17 cellular contexts compared by ENCODE assay signal in genomic region chr10:63502832-63503231, GRCh38. TPM values are rescaled to one million over a fixed set of nuclear protein-coding genes. Genes with fewer than 3 reads are reported as not detected.
DNase-seq lines count a peak whose midpoint lies in the region; FAIRE-seq and TF ChIP-seq lines count a peak whose summit lies in the region.
"Had no signal": no experiment of that assay in that cellular context is flagged by ENCODE, and none has a peak within 500 bp of the region (broad histone marks: within the 10 kb centered on the region; RNA-seq: fewer than 3 reads in every experiment).

No MANE protein-coding gene starts in this region.

- H3K23ac ChIP-seq in H1 (ENCODE audit: insufficient read length): no peak overlapping the region

- FAIRE-seq in H1 (lab: Jason Lieb, UNC): no peak
- FAIRE-seq: GM12878 had no signal

- H2BK5ac ChIP-seq in H1 (ENCODE audit: low read depth, low read length): no peak overlapping the region

- intact Hi-C loops in MCF 10A (cut with micrococcal nuclease) (no loop called here), breast epithelium (cut with DNase I; ENCODE audit: low total_unique reads) (no loop called here)

- POLR2A ChIA-PET in MCF 10A (lab: Yijun Ruan, JAX): interaction anchor here (1.2 to 6.0 kb wide), 8 partner anchors 10 to 235 kb away, joined by 3 to 83 read pairs (median 18); partner anchors contain the start of genes JMJD1C and REEP3
- POLR2A ChIA-PET in H1 (lab: Charles Lee; ENCODE audit: partially characterized antibody): interaction anchor here (0.9 to 8.4 kb wide), 5 partner anchors 12 to 238 kb away, joined by 3 to 49 read pairs (median 15); partner anchors contain the start of gene REEP3

- H3K23me2 ChIP-seq in H1 (ENCODE audit: low read depth, low read length): no peaks in the 10 kb centered on the region; the same call in 1 of the 2 replicates

- H3K79me2 ChIP-seq in KMS-11 (ENCODE audit: insufficient read depth, low read depth) (peaks cover 43% of the 10 kb centered on the region; the same call in 1 of the 2 replicates), H1 (ENCODE audit: control insufficient read depth in 1 of 2, insufficient read depth in 2 of 2, low read length in 2 of 2) (peaks cover 0 to 87% of the 10 kb centered on the region in 2 experiments; a peak in 2 of 4 replicates)

- H4K5ac ChIP-seq in H1 (ENCODE audit: insufficient read length, low read depth, low read length): no peak overlapping the region

- H3K9me3 ChIP-seq in breast epithelium: no peaks in the 10 kb centered on the region
- no peaks in the 10 kb centered on the region for H3K9me3 ChIP-seq in H1 (ENCODE audit: insufficient read depth in 2 of 2, low read depth in 1 of 2, low read length in 1 of 2)

- H2AK5ac ChIP-seq in H1 (ENCODE audit: low read depth, low read length): no peak overlapping the region

- no peak overlapping the region for H2BK20ac ChIP-seq in H1 (ENCODE audit: low read length)

- peak overlapping the region; percentile 65 for H3K4me2 ChIP-seq in KMS-11
- H3K4me2 ChIP-seq in H1 (ENCODE audit: insufficient read depth in 1 of 2, low read depth in 2 of 2, low read length in 2 of 2): no peak overlapping the region
- H3K4me2 ChIP-seq: BLaER1 treated with 17β-estradiol and CSF1 and Interleukin-3, amounts not matched to agents 10 nM and 100 nM had no signal

- H2BK12ac ChIP-seq in H1 (ENCODE audit: low read depth, low read length): no peak overlapping the region

- no peak for TF ChIP-seq EP300 in H1 (IDR thresholded peaks at IDR 0.05; ENCODE audit: borderline replicate concordance in 1 of 2, low read depth in 2 of 2, low read length in 2 of 2)

- no peak overlapping the region for H3K18ac ChIP-seq in H1 (ENCODE audit: extremely low read depth, low read length)

- H3K14ac ChIP-seq in H1 (ENCODE audit: insufficient read length): no peak overlapping the region

- H3K9me3 Mint-ChIP-seq in MCF 10A (ENCODE audit: unreplicated experiment) (no peaks in the 10 kb centered on the region), type B pancreatic cell (no peaks in the 10 kb centered on the region)
- H3K9me3 Mint-ChIP-seq in T-helper 2 cell treated with Interferon-gamma antibody and Interleukin-4, amounts not matched to agents 5 μg/mL and 100 μg/mL, for 36 hours: no peaks in the 10 kb centered on the region
- H3K9me3 Mint-ChIP-seq: CD8-positive, alpha-beta T cell had no signal

- H3K4ac ChIP-seq in H1 (replicated peaks; ENCODE audit: insufficient read length, low read depth, low read length): no peak overlapping the region

- BruUV-seq in MCF 10A (replicated peaks; lab: Mats Ljungman, UMichigan): no TSS peak

- H3K27me3 Mint-ChIP-seq in MCF 10A (ENCODE audit: insufficient read depth, unreplicated experiment): no peaks in the 10 kb centered on the region
- no peaks in the 10 kb centered on the region for H3K27me3 Mint-ChIP-seq in type B pancreatic cell
- H3K27me3 Mint-ChIP-seq in T-helper 2 cell treated with Interferon-gamma antibody and Interleukin-4, amounts not matched to agents 5 μg/mL and 100 μg/mL, for 36 hours (ENCODE audit: low read depth): no peaks in the 10 kb centered on the region
- H3K27me3 Mint-ChIP-seq: B cell had no signal

- 96% methylated on average over 1 of the region's 1 CpG; no CpG with 5 or more reads in 1 of the 2 experiments for WGBS in H1 (ENCODE audit: extremely low coverage in 1 of 2, insufficient coverage in 1 of 2, insufficient read length in 1 of 2, insufficient replicate concordance in 2 of 2, low coverage in 1 of 2, low lambda C conversion rate in 2 of 2, missing lambda C conversion rate in 1 of 2), 2 experiments

- H3K56ac ChIP-seq in H1 (replicated peaks; ENCODE audit: insufficient read length, low read depth, low read length): no peak overlapping the region

- no peak for DNase-seq in MCF 10A (ENCODE audit: unreplicated experiment)
- no peak for DNase-seq in breast epithelium (ENCODE audit: low spot score in 2 of 2)
- DNase-seq in H1 (ENCODE audit: low read depth in 1 of 2, low spot score in 2 of 2): no peak
- DNase-seq in type B pancreatic cell (ENCODE audit: extremely low spot score, unreplicated experiment): no peak
- no peak for DNase-seq in T-helper 2 cell treated with Interferon-gamma antibody and Interleukin-4, amounts not matched to agents 5 μg/mL and 100 μg/mL, for 36 hours (ENCODE audit: low spot score)
- no peak for DNase-seq in DMS79 treated with DMSO at 0.1 percent for 48 hours (lab: John Stamatoyannopoulos, UW)
- DNase-seq in NCI-H1436 (lab: John Stamatoyannopoulos, UW): no peak
- DNase-seq: 8988T; Calu3; CD8-positive, alpha-beta T cell; DND-41; EL; H7 had no signal

- no peak overlapping the region for H2BK15ac ChIP-seq in H1 (ENCODE audit: low read length)

- H2AFZ ChIP-seq in KMS-11 (ENCODE audit: low read depth) (no peak overlapping the region), H1 (ENCODE audit: low read length) (no peak overlapping the region)

- H3K27me3 ChIP-seq in breast epithelium (no peaks in the 10 kb centered on the region), KMS-11 (ENCODE audit: insufficient read depth, low read depth) (no peaks in the 10 kb centered on the region), H1 (replicated peaks in 1 of 4; ENCODE audit: control insufficient read depth in 3 of 4, extremely low read depth in 1 of 4, insufficient read depth in 3 of 4, low read length in 3 of 4) (no peaks in the 10 kb centered on the region)
- H3K27me3 ChIP-seq: BLaER1 treated with 17β-estradiol and CSF1 and Interleukin-3, amounts not matched to agents 10 nM and 100 nM had no signal

- TF ChIP-seq CTCF in MCF 10A (IDR thresholded peaks at IDR 0.05; ENCODE audit: unreplicated experiment): no peak
- TF ChIP-seq CTCF in breast epithelium (IDR thresholded peaks at IDR 0.05): no peak
- no peak for TF ChIP-seq CTCF in KMS-11 (conservative IDR thresholded peaks at IDR 0.05; ENCODE audit: low read depth, low read length)
- no peak for TF ChIP-seq CTCF in H1 (IDR thresholded peaks at IDR 0.05; ENCODE audit: control extremely low read depth in 1 of 3, insufficient read depth in 1 of 3, low read depth in 1 of 3, low read length in 3 of 3)
- TF ChIP-seq CTCF in type B pancreatic cell (conservative IDR thresholded peaks at IDR 0.05): no peak

- CTCF ChIA-PET in MCF 10A (lab: Yijun Ruan, JAX): interaction anchor here (1.3 to 2.6 kb wide), 3 partner anchors 12 to 218 kb away, joined by 3 to 10 read pairs (median 6); no protein-coding TSS in a partner anchor
- CTCF ChIA-PET in H1 (lab: Charles Lee; ENCODE audit: partially characterized antibody): interaction anchor here (0.6 to 1.4 kb wide), 4 partner anchors 14 to 849 kb away, joined by 3 to 5 read pairs (median 4); no protein-coding TSS in a partner anchor

- TF ChIP-seq POLR2A in breast epithelium (IDR thresholded peaks at IDR 0.05) (no peak), H1 (IDR thresholded peaks at IDR 0.05; ENCODE audit: control extremely low read depth in 1 of 2, low read depth in 2 of 2, low read length in 2 of 2) (no peak)

- H2BK120ac ChIP-seq in H1 (replicated peaks; ENCODE audit: low read depth, low read length): no peak overlapping the region

- H3K27ac Mint-ChIP-seq in MCF 10A (ENCODE audit: low read depth, unreplicated experiment) (peak overlapping the region; percentile 60), type B pancreatic cell (peak overlapping the region; percentile 86)
- H3K27ac Mint-ChIP-seq in T-helper 2 cell treated with Interferon-gamma antibody and Interleukin-4, amounts not matched to agents 5 μg/mL and 100 μg/mL, for 36 hours: no peak overlapping the region
- H3K27ac Mint-ChIP-seq: B cell; CD8-positive, alpha-beta T cell had no signal

- H4K91ac ChIP-seq in H1 (replicated peaks; ENCODE audit: insufficient read length, low read length): no peak overlapping the region

- H3K36me3 ChIP-seq in breast epithelium: no peaks in the 10 kb centered on the region
- no peaks in the 10 kb centered on the region for H3K36me3 ChIP-seq in KMS-11 (ENCODE audit: insufficient read depth)
- no peaks in the 10 kb centered on the region for H3K36me3 ChIP-seq in H1 (ENCODE audit: control insufficient read depth in 2 of 4, insufficient read depth in 4 of 4, low read length in 3 of 4)

- no peak overlapping the region for H3K4me3 ChIP-seq in breast epithelium
- no peak overlapping the region for H3K4me3 ChIP-seq in KMS-11 (IDR thresholded peaks at IDR 0.05; ENCODE audit: insufficient read depth, low read depth, low read length)
- no peak overlapping the region for H3K4me3 ChIP-seq in H1 (ENCODE audit: extremely low read depth in 1 of 4, insufficient read depth in 2 of 4, low read depth in 3 of 4, low read length in 4 of 4)
- H3K4me3 ChIP-seq: BLaER1 treated with 17β-estradiol and CSF1 and Interleukin-3, amounts not matched to agents 10 nM and 100 nM; GM12878 had no signal

- H4K20me1 ChIP-seq in KMS-11 (ENCODE audit: insufficient read depth): no peaks in the 10 kb centered on the region; the same call in 1 of the 2 replicates
- H4K20me1 ChIP-seq in H1 (replicated peaks in 1 of 2; ENCODE audit: control insufficient read depth in 1 of 2, insufficient read depth in 2 of 2, low read length in 2 of 2): no peaks in the 10 kb centered on the region

- peak overlapping the region in 1 of 2 donors; percentile 68 for H3K27ac ChIP-seq in breast epithelium
- H3K27ac ChIP-seq in KMS-11: peak overlapping the region; percentile 72; the same call in 1 of the 2 replicates
- no peak overlapping the region for H3K27ac ChIP-seq in H1 (ENCODE audit: low read depth, low read length)
- H3K27ac ChIP-seq: BLaER1 treated with 17β-estradiol and CSF1 and Interleukin-3, amounts not matched to agents 10 nM and 100 nM had no signal

- H3K79me1 ChIP-seq in H1 (ENCODE audit: low read depth, low read length): no peaks in the 10 kb centered on the region

- H3K36me3 Mint-ChIP-seq in MCF 10A (ENCODE audit: insufficient read depth, unreplicated experiment) (peaks cover 13% of the 10 kb centered on the region), type B pancreatic cell (peaks cover 6% of the 10 kb centered on the region)
- H3K36me3 Mint-ChIP-seq in T-helper 2 cell treated with Interferon-gamma antibody and Interleukin-4, amounts not matched to agents 5 μg/mL and 100 μg/mL, for 36 hours (ENCODE audit: low read depth): peaks cover 7% of the 10 kb centered on the region

- H3K4me3 Mint-ChIP-seq in MCF 10A (ENCODE audit: unreplicated experiment) (no peak overlapping the region), type B pancreatic cell (no peak overlapping the region)
- H3K4me3 Mint-ChIP-seq in T-helper 2 cell treated with Interferon-gamma antibody and Interleukin-4, amounts not matched to agents 5 μg/mL and 100 μg/mL, for 36 hours: no peak overlapping the region
- H3K4me3 Mint-ChIP-seq: B cell; CD8-positive, alpha-beta T cell had no signal

- H3K9ac ChIP-seq in KMS-11 (no peak overlapping the region; the same call in 1 of the 2 replicates), H1 (replicated peaks in 1 of 4; ENCODE audit: extremely low read depth in 1 of 4, low read depth in 3 of 4, low read length in 3 of 4) (no peak overlapping the region)
- H3K9ac ChIP-seq: BLaER1 treated with 17β-estradiol and CSF1 and Interleukin-3, amounts not matched to agents 10 nM and 100 nM had no signal

- H3K4me1 ChIP-seq in breast epithelium (peaks cover 0 to 15% of the 10 kb centered on the region in 2 donors), KMS-11 (ENCODE audit: low read depth, poor library complexity, severe bottlenecking) (peaks cover 52% of the 10 kb centered on the region), H1 (replicated peaks in 1 of 4; ENCODE audit: control insufficient read depth in 3 of 4, insufficient read depth in 4 of 4, low read length in 3 of 4) (peaks cover 0 to 18% (median 12%) of the 10 kb centered on the region in 4 experiments; a peak in 6 of 7 replicates)

- H3K4me1 Mint-ChIP-seq in MCF 10A (ENCODE audit: insufficient read depth, unreplicated experiment): peaks cover 20% of the 10 kb centered on the region
- peaks cover 22% of the 10 kb centered on the region for H3K4me1 Mint-ChIP-seq in type B pancreatic cell (ENCODE audit: unreplicated experiment)
- peaks cover 2% of the 10 kb centered on the region for H3K4me1 Mint-ChIP-seq in T-helper 2 cell treated with Interferon-gamma antibody and Interleukin-4, amounts not matched to agents 5 μg/mL and 100 μg/mL, for 36 hours (ENCODE audit: low read depth)

- H4K8ac ChIP-seq in H1 (ENCODE audit: extremely low read depth, insufficient read depth, low read length): no peak overlapping the region

- TF ChIP-seq RAD21 in H1 (IDR thresholded peaks at IDR 0.05 in 1 of 2, conservative IDR thresholded peaks at IDR 0.05 in 1 of 2; ENCODE audit: low read depth in 2 of 2, low read length in 2 of 2): no peak

RNA-seq across cellular contexts. Expression of gene REEP3, which starts 18.4 kb away (rescaled TPM):
- total RNA-seq in MCF 10A (2022) (51.8 and 69.0 TPM in 2 replicates), breast epithelium (10 to 100 TPM; 55.4 to 74.1 (median 63.6) TPM), type B pancreatic cell (ENCODE audit: low replicate concordance) (38.1 and 57.0 TPM in 2 replicates)
- total RNA-seq in H1 (2021; fragmentation: NEBNext Ultra II Directional; extraction: Animal tissue kit (Norgen Biotek cat#: 25700)): 31.5 and 32.6 TPM in 2 replicates
- polyA plus RNA-seq in H1 (2011; rRNA removed): 5.1 and 5.8 TPM in 2 replicates
- polyA plus RNA-seq in H1 (2011; cell fraction: cytosol; rRNA removed): 10.8 TPM
- 3.6 TPM for polyA plus RNA-seq in H1 (2011; cell fraction: nucleus; rRNA removed)
- polyA plus RNA-seq in H1 (2012, experiment 1 of 2): 6.3 to 15.1 TPM (median 9.5 TPM) in 4 replicates
- 3.4 TPM for polyA plus RNA-seq in H1 (2012, experiment 2 of 2)
- polyA plus RNA-seq in H1 (2013, experiment 1 of 2): 21.2 TPM
- polyA plus RNA-seq in H1 (2013, experiment 2 of 2): 26.0 TPM
- 4.4 and 6.1 TPM in 2 replicates for polyA minus RNA-seq in H1 (2011; rRNA and poly(A)+ RNA removed)
- polyA minus RNA-seq in H1 (2011; cell fraction: cytosol; rRNA and poly(A)+ RNA removed): 8.2 TPM
- 6.1 TPM for polyA minus RNA-seq in H1 (2011; cell fraction: nucleus; rRNA and poly(A)+ RNA removed)

RNA-seq across cellular contexts. Expression of gene JMJD1C, which starts 37.1 kb away (rescaled TPM):
- total RNA-seq in MCF 10A (2022): 91.9 and 101 TPM in 2 replicates
- 100 to 1,000 TPM; 134 to 327 (median 162) TPM for total RNA-seq in breast epithelium
- 208 and 210 TPM in 2 replicates for total RNA-seq in H1 (2021; fragmentation: NEBNext Ultra II Directional; extraction: Animal tissue kit (Norgen Biotek cat#: 25700))
- 39.2 and 54.5 TPM in 2 replicates for polyA plus RNA-seq in H1 (2011; rRNA removed)
- 70.2 TPM for polyA plus RNA-seq in H1 (2011; cell fraction: cytosol; rRNA removed)
- 85.1 TPM for polyA plus RNA-seq in H1 (2011; cell fraction: nucleus; rRNA removed)
- 40.3 to 94.5 TPM (median 62.6 TPM) in 4 replicates for polyA plus RNA-seq in H1 (2012, experiment 1 of 2)
- 8.6 TPM for polyA plus RNA-seq in H1 (2012, experiment 2 of 2)
- polyA plus RNA-seq in H1 (2013, experiment 1 of 2): 141 TPM
- 130 TPM for polyA plus RNA-seq in H1 (2013, experiment 2 of 2)
- 505 and 669 TPM in 2 replicates for polyA minus RNA-seq in H1 (2011; rRNA and poly(A)+ RNA removed)
- polyA minus RNA-seq in H1 (2011; cell fraction: cytosol; rRNA and poly(A)+ RNA removed): 116 TPM
- polyA minus RNA-seq in H1 (2011; cell fraction: nucleus; rRNA and poly(A)+ RNA removed): 616 TPM
- total RNA-seq in type B pancreatic cell (ENCODE audit: low replicate concordance): 58.3 and 62.6 TPM in 2 replicates
